In the genomic region with DNA sequence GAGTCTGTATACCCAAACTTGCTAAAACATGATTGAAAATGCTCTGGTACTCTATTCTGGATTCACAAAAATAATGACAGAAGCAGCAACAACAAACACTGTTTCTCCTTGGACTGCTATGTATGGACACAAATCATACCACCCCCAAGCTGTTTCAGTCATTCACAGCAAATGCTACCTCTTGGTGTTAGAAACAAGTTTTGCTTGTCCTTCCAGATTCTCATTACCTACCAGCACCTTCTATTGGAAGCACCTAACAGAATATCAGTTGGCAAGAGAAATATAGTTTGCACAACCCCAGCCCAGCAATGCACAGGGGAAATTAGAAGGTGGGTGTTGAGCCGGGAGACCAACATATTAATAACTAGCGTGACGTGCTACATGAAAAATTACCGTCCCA, we compare ENCODE assay signal across 5 cellular contexts.
"Had no signal": no experiment of that assay in that cellular context is flagged by ENCODE, and none has a peak within 500 bp of the region (broad histone marks: within the 10 kb centered on the region; RNA-seq: fewer than 3 reads in every experiment).

No MANE protein-coding gene starts in this region.

- DNase-seq: IMR-90, KBM-7 had no signal

- H3K4me3 ChIP-seq: K562 had no signal

- H3K27ac ChIP-seq: HL-60 had no signal

- ATAC-seq: HepG2, K562 had no signal
